10 cellular contexts compared by ENCODE assay signal in the genomic region with DNA sequence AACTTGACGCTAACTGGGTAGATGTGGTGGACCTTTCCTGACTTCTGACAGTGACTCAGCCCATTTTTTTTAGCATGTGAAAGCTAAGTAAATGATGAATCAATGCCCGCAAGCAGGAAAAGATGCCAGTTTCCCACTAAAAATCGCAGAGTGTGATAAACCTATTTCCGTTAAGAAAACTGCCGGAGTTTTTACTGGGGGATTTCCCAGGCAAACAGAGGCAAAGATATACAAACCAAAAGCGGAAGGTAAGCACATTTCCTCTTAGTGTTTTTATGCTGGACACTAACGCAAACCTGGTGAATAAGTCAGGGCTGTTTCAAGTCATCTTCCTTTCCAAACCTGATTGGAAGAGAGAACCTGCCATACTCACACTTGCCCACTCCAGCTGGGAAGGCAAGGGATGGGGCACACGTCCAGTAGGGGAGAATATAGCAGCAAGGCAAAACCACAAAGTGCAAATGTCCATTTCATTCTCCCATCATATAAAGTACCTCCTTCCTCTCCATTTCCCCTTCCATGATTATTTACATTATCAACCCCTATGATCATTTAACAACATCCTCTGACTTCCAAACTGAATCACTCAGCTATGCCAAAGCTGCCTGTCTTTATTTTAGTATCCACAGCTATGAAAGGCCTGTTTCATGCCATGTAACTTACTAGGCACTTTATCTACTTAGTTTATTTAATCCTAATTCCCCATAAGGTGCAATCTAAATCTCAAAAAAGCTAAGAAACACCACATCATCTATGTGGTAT.
DNase-seq lines count a peak whose midpoint lies in the region; ATAC-seq and TF ChIP-seq lines count a peak whose summit lies in the region.
"Had no signal": no experiment of that assay in that cellular context is flagged by ENCODE, and none has a peak within 500 bp of the region (broad histone marks: within the 10 kb centered on the region; RNA-seq: fewer than 3 reads in every experiment).

No MANE protein-coding gene starts in this region.

- intact Hi-C loops in PC-9 (cut with micrococcal nuclease; ENCODE audit: unreplicated experiment) = no loop called here
- intact Hi-C loops in gastrocnemius medialis (cut with DNase I; ENCODE audit: low total_unique reads) = no loop called here

- H3K4me3 ChIP-seq in PC-9 (peak overlapping the region; percentile 24; the same call in 1 of the 2 replicates), gastrocnemius medialis (no peak overlapping the region)
- H3K4me3 ChIP-seq: neural progenitor cell had no signal

- H3K9me3 ChIP-seq in PC-9 (ENCODE audit: insufficient read depth, low read depth) (no peaks in the 10 kb centered on the region; the same call in 1 of the 2 replicates), gastrocnemius medialis (no peaks in the 10 kb centered on the region)

- no peaks in the 10 kb centered on the region for H4K20me1 ChIP-seq in PC-9 (ENCODE audit: insufficient read depth)

- in situ Hi-C loops in gastrocnemius medialis (cut with MboI; ENCODE audit: low sequenced_read_pairs in 4 of 4) = no loop called here

- no peaks in the 10 kb centered on the region for H3K27me3 ChIP-seq in PC-9 (ENCODE audit: insufficient read depth, low read depth)
- no peaks in the 10 kb centered on the region for H3K27me3 ChIP-seq in gastrocnemius medialis
- H3K27me3 ChIP-seq: neural progenitor cell had no signal

- H3K4me2 ChIP-seq in PC-9 = peak overlapping the region; percentile 53
- H3K4me2 ChIP-seq: neural progenitor cell had no signal

- H3K27ac ChIP-seq in PC-9 (peak overlapping the region; percentile 95), gastrocnemius medialis (no peak overlapping the region)
- H3K27ac ChIP-seq: neural progenitor cell had no signal

- no peak for TF ChIP-seq CTCF in PC-9 (conservative IDR thresholded peaks at IDR 0.05)
- no peak for TF ChIP-seq CTCF in omental fat pad (IDR thresholded peaks at IDR 0.05)
- TF ChIP-seq CTCF in gastrocnemius medialis (IDR thresholded peaks at IDR 0.05 in 4 of 5, conservative IDR thresholded peaks at IDR 0.05 in 1 of 5) = no peak

- CTCF ChIA-PET in PC-9 (lab: Charles Lee) = interaction anchor here (0.6 kb wide), 1 partner anchor 1031 kb away, joined by 8 read pairs; the partner anchor contains the start of gene PUM3

- no TSS peak for BruUV-seq in PC-9 (replicated peaks; lab: Mats Ljungman, UMichigan)

- no peaks in the 10 kb centered on the region for H3K9me2 ChIP-seq in PC-9 (ENCODE audit: insufficient read depth)

- no peaks in the 10 kb centered on the region for H3K79me2 ChIP-seq in PC-9 (ENCODE audit: low read depth)

- H3K36me3 ChIP-seq in PC-9 (ENCODE audit: low read depth) = no peaks in the 10 kb centered on the region
- no peaks in the 10 kb centered on the region for H3K36me3 ChIP-seq in gastrocnemius medialis
- H3K36me3 ChIP-seq: neural progenitor cell had no signal

- peaks cover 16% of the 10 kb centered on the region for H3F3A ChIP-seq in PC-9 (ENCODE audit: insufficient read depth, low read depth)

- H3K4me1 ChIP-seq in PC-9 (replicated peaks; ENCODE audit: insufficient read depth) (peaks cover 23% of the 10 kb centered on the region), gastrocnemius medialis (peaks cover 0 to 15% of the 10 kb centered on the region in 2 donors)

- POLR2A ChIA-PET in PC-9 (lab: Charles Lee; ENCODE audit: unreplicated experiment) = no interaction called here

- TF ChIP-seq POLR2A in gastrocnemius medialis (IDR thresholded peaks at IDR 0.05) = no peak

- ATAC-seq in omental fat pad (ENCODE audit: low FRiP score) (peak; percentile 86), gastrocnemius medialis (no peak)

- DNase-seq in GM04504 (ENCODE audit: low read depth) (peak; percentile 91), PC-9 (peak; percentile 14 to 88), dedifferentiated amniotic fluid mesenchymal stem cell (ENCODE audit: extremely low spot score) (peak; percentile 73), omental fat pad (ENCODE audit: low spot score) (no peak), Kasumi-1 (lab: John Stamatoyannopoulos, UW) (no peak), SK-N-DZ (ENCODE audit: low spot score) (no peak), gastrocnemius medialis (no peak)
- no peak for DNase-seq in activated CD8-positive, alpha-beta memory T cell treated with anti-CD3 and anti-CD28 coated beads, Interleukin-2, amount 50 U/mL, for 4 hours
- DNase-seq: activated CD4-positive, alpha-beta T cell treated with anti-CD3 and anti-CD28 coated beads, Interleukin-2, amount 10 ng/mL, durations not matched to agents 7 days and 5 days had no signal

- H2AFZ ChIP-seq in PC-9 = no peak overlapping the region
- H2AFZ ChIP-seq: neural progenitor cell had no signal

Comparison
In these comparisons a context has a peak if more than half of its experiments do, and no peak if none do; other contexts are left out.
1. DNase-seq: peak in GM04504 (single experiment), PC-9 (2 of 2) and dedifferentiated amniotic fluid mesenchymal stem cell (single experiment); none in omental fat pad (single experiment), Kasumi-1 (0 of 2), SK-N-DZ (single experiment), gastrocnemius medialis (0 of 2) and activated CD8-positive, alpha-beta memory T cell treated with anti-CD3 and anti-CD28 coated beads, Interleukin-2, amount 50 U/mL, for 4 hours (single experiment).